Comparison of ENCODE assay signal across 15 cellular contexts in genomic region chr3:69699183-69699582, GRCh38. TPM values are rescaled to one million over a fixed set of nuclear protein-coding genes. Genes with fewer than 3 reads are reported as not detected.
DNase-seq lines count a peak whose midpoint lies in the region; ATAC-seq and TF ChIP-seq lines count a peak whose summit lies in the region.
"Had no signal": no experiment of that assay in that cellular context is flagged by ENCODE, and none has a peak within 500 bp of the region (broad histone marks: within the 10 kb centered on the region; RNA-seq: fewer than 3 reads in every experiment).

No MANE protein-coding gene starts in this region.

- H3K23ac ChIP-seq in IMR-90 (ENCODE audit: low read depth, low read length) = no peak overlapping the region

- peak; percentile 15 for DNase-seq in IMR-90
- no peak for DNase-seq in RWPE2 (ENCODE audit: low spot score)
- DNase-seq in choroid plexus epithelial cell (ENCODE audit: low read depth) = peak; percentile 45
- DNase-seq in renal cortical epithelial cell (ENCODE audit: low read depth) = peak; percentile 33
- no peak for DNase-seq in kidney glomerular epithelial cell (lab: John Stamatoyannopoulos, UW)
- no peak for DNase-seq in AG08396 (ENCODE audit: low spot score)
- DNase-seq in thyroid gland = no peak
- DNase-seq: CD8-positive, alpha-beta T cell; COR-L47; DMS153; DMS79 treated with DMSO at 0.1 percent for 48 hours; EL; H7 had no signal

- in situ Hi-C loops in IMR-90 (cut with MboI; ENCODE audit: low sequenced_read_pairs) = no loop called here

- H4K5ac ChIP-seq in IMR-90 (ENCODE audit: low read depth, low read length) = no peak overlapping the region

- no peak for TF ChIP-seq POLR2A in IMR-90 (IDR thresholded peaks at IDR 0.05; ENCODE audit: low read depth, low read length)
- TF ChIP-seq POLR2A in thyroid gland (IDR thresholded peaks at IDR 0.05) = no peak

- H3K4me2 ChIP-seq in IMR-90 (ENCODE audit: low read depth, low read length) = no peak overlapping the region
- H3K4me2 ChIP-seq: A549, GM23338 had no signal

- H3K9me3 ChIP-seq in IMR-90 (ENCODE audit: control insufficient read depth, insufficient read depth, low read length) (peaks cover 7% of the 10 kb centered on the region), RWPE2 (ENCODE audit: severe bottlenecking) (no peaks in the 10 kb centered on the region), thyroid gland (no peaks in the 10 kb centered on the region)

- no peaks in the 10 kb centered on the region for H3K9me1 ChIP-seq in IMR-90 (ENCODE audit: insufficient read depth, low read length)

- H2BK15ac ChIP-seq in IMR-90 (ENCODE audit: low read depth, low read length) = no peak overlapping the region

- H3K9ac ChIP-seq in IMR-90 (ENCODE audit: low read depth, low read length) = no peak overlapping the region

- H4K91ac ChIP-seq in IMR-90 (ENCODE audit: insufficient read depth, low read depth, low read length) = no peak overlapping the region

- 0 out of 2 replicates have a peak, but pooled peaks have one; percentile 32 for ATAC-seq in IMR-90 (ENCODE audit: low read depth)
- peak; percentile 54; the same call in 1 of the 3 replicates for ATAC-seq in RWPE2 (ENCODE audit: low read depth)
- ATAC-seq: A549; CD8-positive, alpha-beta T cell; GM23338 had no signal

- no peak overlapping the region for H3K4me3 ChIP-seq in IMR-90 (ENCODE audit: insufficient read depth, low read depth, low read length)
- H3K4me3 ChIP-seq in RWPE2 (ENCODE audit: severe bottlenecking) = no peak overlapping the region
- H3K4me3 ChIP-seq in choroid plexus epithelial cell (ENCODE audit: low read depth, low read length) = no peak overlapping the region
- no peak overlapping the region for H3K4me3 ChIP-seq in thyroid gland (replicated peaks in 1 of 3)
- H3K4me3 ChIP-seq: A549, GM23338 had no signal

- H2BK20ac ChIP-seq in IMR-90 (ENCODE audit: low read depth, low read length) = no peak overlapping the region

- no TSS peak for BruUV-seq in IMR-90 (replicated peaks; lab: Mats Ljungman, UMichigan)

- no CpG with 5 or more reads among the region's 1 CpG for WGBS in IMR-90 (ENCODE audit: extremely low coverage in 2 of 2, insufficient read length in 1 of 2), 2 experiments
- 97 to 100% methylated on average over 1 of the region's 1 CpG for WGBS in thyroid gland, 2 donors

- H2BK5ac ChIP-seq in IMR-90 (ENCODE audit: low read depth, low read length, poor library complexity, severe bottlenecking) = no peak overlapping the region

- no peak overlapping the region for H3K56ac ChIP-seq in IMR-90 (ENCODE audit: extremely low read depth, insufficient read depth, low read length)

- H3K27ac ChIP-seq in IMR-90 (ENCODE audit: insufficient read depth, low read length) (no peak overlapping the region), RWPE2 (ENCODE audit: poor library complexity, severe bottlenecking) (no peak overlapping the region), thyroid gland (no peak overlapping the region)
- H3K27ac ChIP-seq: A549 had no signal

- H3K4me1 ChIP-seq in IMR-90 (ENCODE audit: control insufficient read depth, insufficient read depth, low read length) = 0 out of 2 replicates have a peak, but pooled peaks cover 2% of the 10 kb centered on the region
- H3K4me1 ChIP-seq in RWPE2 (ENCODE audit: insufficient read depth, poor library complexity, severe bottlenecking) = peaks cover 7% of the 10 kb centered on the region
- no peaks in the 10 kb centered on the region for H3K4me1 ChIP-seq in thyroid gland

- intact Hi-C loops in IMR-90 (cut with micrococcal nuclease) = no loop called here
- intact Hi-C loops in thyroid gland (cut with DNase I) = no loop called here

- no peak overlapping the region for H3K14ac ChIP-seq in IMR-90 (replicated peaks; ENCODE audit: low read depth, low read length)

- no peak overlapping the region for H4K8ac ChIP-seq in IMR-90 (ENCODE audit: low read depth in 2 of 2, low read length in 2 of 2)

- no peak overlapping the region for H3K4ac ChIP-seq in IMR-90 (ENCODE audit: low read depth, low read length)

- no peaks in the 10 kb centered on the region for H3K27me3 ChIP-seq in IMR-90 (ENCODE audit: control insufficient read depth, insufficient read depth, low read length)
- no peaks in the 10 kb centered on the region for H3K27me3 ChIP-seq in RWPE2 (ENCODE audit: insufficient read depth, poor library complexity, severe bottlenecking)
- no peaks in the 10 kb centered on the region for H3K27me3 ChIP-seq in thyroid gland

- no peak overlapping the region for H3K18ac ChIP-seq in IMR-90 (ENCODE audit: low read depth, low read length)

- CTCF ChIA-PET in IMR-90 (lab: Yijun Ruan, JAX) = interaction anchor here (1.1 kb wide), 1 partner anchor 8 kb away, joined by 3 read pairs; no protein-coding TSS in a partner anchor

- H2AK9ac ChIP-seq in IMR-90 (replicated peaks; ENCODE audit: low read depth, low read length, poor library complexity) = no peak overlapping the region

- no peak for TF ChIP-seq CTCF in IMR-90 (conservative IDR thresholded peaks at IDR 0.05; ENCODE audit: low read depth, low read length)
- TF ChIP-seq CTCF in RWPE2 (IDR thresholded peaks at IDR 0.05; ENCODE audit: poor library complexity, severe bottlenecking) = no peak
- TF ChIP-seq CTCF in choroid plexus epithelial cell (conservative IDR thresholded peaks at IDR 0.05; ENCODE audit: low read depth, low read length) = no peak
- TF ChIP-seq CTCF in thyroid gland (IDR thresholded peaks at IDR 0.05) = no peak

- H4K20me1 ChIP-seq in IMR-90 (ENCODE audit: insufficient read depth, low read length) = no peaks in the 10 kb centered on the region

- H2AFZ ChIP-seq in IMR-90 (replicated peaks; ENCODE audit: low read length, poor library complexity) = no peak overlapping the region
- H2AFZ ChIP-seq: GM23338 had no signal

- dilution Hi-C loops in IMR-90 (cut with HindIII; ENCODE audit: low sequenced_read_pairs, unreplicated experiment) = loop anchor here (25.0 kb wide), 1 partner anchor 238 kb away; no protein-coding TSS in a partner anchor

- no peak overlapping the region for H2AK5ac ChIP-seq in IMR-90 (ENCODE audit: low read depth, low read length)

- POLR2A ChIA-PET in IMR-90 (lab: Charles Lee; ENCODE audit: unreplicated experiment) = no interaction called here

- H3K36me3 ChIP-seq in IMR-90 (ENCODE audit: control insufficient read depth, insufficient read depth, low read length) = no peaks in the 10 kb centered on the region
- no peaks in the 10 kb centered on the region for H3K36me3 ChIP-seq in RWPE2 (ENCODE audit: low read depth)
- H3K36me3 ChIP-seq in thyroid gland = no peaks in the 10 kb centered on the region

- H2BK120ac ChIP-seq in IMR-90 (ENCODE audit: low read depth, low read length) = no peak overlapping the region

- no peak for TF ChIP-seq RAD21 in IMR-90 (IDR thresholded peaks at IDR 0.05; ENCODE audit: low read length)

- H3K79me1 ChIP-seq in IMR-90 (ENCODE audit: low read depth in 1 of 2, low read length in 2 of 2) = no peaks in the 10 kb centered on the region

TF ChIP-seq in IMR-90, 13 proteins besides CTCF, POLR2A, EP300 and RAD21:
- TF ChIP-seq, protein P1, sequence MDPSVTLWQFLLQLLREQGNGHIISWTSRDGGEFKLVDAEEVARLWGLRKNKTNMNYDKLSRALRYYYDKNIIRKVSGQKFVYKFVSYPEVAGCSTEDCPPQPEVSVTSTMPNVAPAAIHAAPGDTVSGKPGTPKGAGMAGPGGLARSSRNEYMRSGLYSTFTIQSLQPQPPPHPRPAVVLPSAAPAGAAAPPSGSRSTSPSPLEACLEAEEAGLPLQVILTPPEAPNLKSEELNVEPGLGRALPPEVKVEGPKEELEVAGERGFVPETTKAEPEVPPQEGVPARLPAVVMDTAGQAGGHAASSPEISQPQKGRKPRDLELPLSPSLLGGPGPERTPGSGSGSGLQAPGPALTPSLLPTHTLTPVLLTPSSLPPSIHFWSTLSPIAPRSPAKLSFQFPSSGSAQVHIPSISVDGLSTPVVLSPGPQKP (IDR thresholded peaks at IDR 0.05; ENCODE audit: borderline replicate concordance, low read depth, low read length) = no peak
- TF ChIP-seq RCOR1 (IDR thresholded peaks at IDR 0.05; ENCODE audit: insufficient replicate concordance, low read length) (no peak), CEBPB (IDR thresholded peaks at IDR 0.05; ENCODE audit: low read depth, low read length) (no peak), SMC3 (IDR thresholded peaks at IDR 0.05; ENCODE audit: low read depth, low read length) (no peak), CHD1 (IDR thresholded peaks at IDR 0.05; ENCODE audit: low read depth, low read length) (no peak), RFX5 (IDR thresholded peaks at IDR 0.05; ENCODE audit: low read depth, low read length) (no peak), NFE2L2 (IDR thresholded peaks at IDR 0.05; ENCODE audit: low read depth, low read length) (no peak), MAFK (IDR thresholded peaks at IDR 0.05; ENCODE audit: low read depth, low read length) (no peak), BHLHE40 (IDR thresholded peaks at IDR 0.05; ENCODE audit: low read depth, low read length) (no peak), FOS (IDR thresholded peaks at IDR 0.05; ENCODE audit: low read depth, low read length) (no peak), MAZ (IDR thresholded peaks at IDR 0.05; ENCODE audit: borderline replicate concordance, low read depth, low read length) (no peak)
- TF ChIP-seq, protein P2, sequence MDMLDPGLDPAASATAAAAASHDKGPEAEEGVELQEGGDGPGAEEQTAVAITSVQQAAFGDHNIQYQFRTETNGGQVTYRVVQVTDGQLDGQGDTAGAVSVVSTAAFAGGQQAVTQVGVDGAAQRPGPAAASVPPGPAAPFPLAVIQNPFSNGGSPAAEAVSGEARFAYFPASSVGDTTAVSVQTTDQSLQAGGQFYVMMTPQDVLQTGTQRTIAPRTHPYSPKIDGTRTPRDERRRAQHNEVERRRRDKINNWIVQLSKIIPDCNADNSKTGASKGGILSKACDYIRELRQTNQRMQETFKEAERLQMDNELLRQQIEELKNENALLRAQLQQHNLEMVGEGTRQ (IDR thresholded peaks at IDR 0.05; ENCODE audit: low read depth, low read length) = no peak
TF ChIP-seq in IMR-90: peak in this region for 0.

RNA-seq across cellular contexts. Expression of gene MITF, which starts 40.1 kb away (rescaled TPM):
- 13.3 and 16.7 TPM in 2 replicates for total RNA-seq in IMR-90 (2012; rRNA removed)
- polyA plus RNA-seq in IMR-90 (2012; rRNA removed) = 5.4 and 6.5 TPM in 2 replicates
- polyA plus RNA-seq in IMR-90 (2012; cell fraction: cytosol; rRNA removed) = 4.0 and 4.8 TPM in 2 replicates
- 5.3 and 10.2 TPM in 2 replicates for polyA plus RNA-seq in IMR-90 (2012; cell fraction: nucleus; rRNA removed; ENCODE audit: low replicate concordance)
- 46.7 and 109 TPM in 2 replicates for total RNA-seq in renal cortical epithelial cell
- 10 to 100 TPM; 22.4 to 52.1 (median 26.4) TPM for total RNA-seq in thyroid gland
- total RNA-seq: CD8-positive, alpha-beta T cell had no signal

Comparison
In these comparisons a context has a peak if more than half of its experiments do, and no peak if none do; other contexts are left out.
1. DNase-seq: peak in IMR-90 (single experiment), choroid plexus epithelial cell (single experiment) and renal cortical epithelial cell (single experiment); none in RWPE2 (single experiment), kidney glomerular epithelial cell (single experiment), AG08396 (single experiment) and thyroid gland (0 of 2).